In the genomic region with DNA sequence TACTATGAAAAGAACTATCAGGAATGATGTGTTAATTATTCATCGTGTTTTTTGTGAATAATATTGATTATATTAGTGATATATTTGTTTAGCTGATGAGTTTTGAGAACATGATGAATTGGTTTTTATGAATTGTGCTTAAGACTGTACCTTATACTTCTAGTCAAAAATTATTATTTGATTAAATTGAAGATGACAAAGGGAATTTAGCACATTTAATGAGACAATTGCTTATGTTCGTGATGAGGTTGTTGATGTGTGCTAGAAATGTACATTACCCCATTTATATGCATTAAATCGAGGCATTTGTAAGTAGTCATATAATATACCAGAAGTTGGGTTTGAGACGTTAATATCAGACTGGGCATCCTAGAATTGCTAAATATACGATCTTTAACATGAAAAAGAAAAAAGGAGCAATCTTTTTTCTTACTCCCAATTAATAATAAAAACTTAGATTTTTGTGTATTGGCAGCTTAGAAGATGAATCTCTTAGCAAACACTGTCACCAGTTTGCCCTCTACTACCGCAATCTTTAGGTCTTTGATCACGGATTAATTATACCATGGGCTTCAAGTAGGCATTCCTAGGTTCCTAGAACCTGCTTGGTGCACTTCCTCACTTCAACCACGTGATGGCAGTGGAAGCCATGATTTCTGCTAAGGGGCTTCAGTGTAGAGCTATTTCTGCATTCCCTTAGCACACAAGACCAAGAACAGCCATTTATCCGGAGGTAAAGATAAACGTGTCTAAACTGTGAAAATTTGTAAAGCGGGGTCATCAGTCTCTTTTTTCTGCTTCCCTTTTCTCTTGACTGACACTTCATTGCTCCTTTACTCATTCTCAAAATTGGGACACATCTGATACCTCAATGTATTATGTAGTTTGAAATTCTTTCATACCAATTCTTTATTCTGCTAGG, we compare ENCODE assay signal across 8 cellular contexts. TPM values are rescaled to one million over a fixed set of nuclear protein-coding genes. Genes with fewer than 3 reads are reported as not detected.
DNase-seq lines count a peak whose midpoint lies in the region; ATAC-seq and TF ChIP-seq lines count a peak whose summit lies in the region.

No MANE protein-coding gene starts in this region.

- peaks cover 4% of the 10 kb centered on the region for H3K4me1 ChIP-seq in colonic mucosa

- H3K27me3 ChIP-seq in colonic mucosa = no peaks in the 10 kb centered on the region

- H3K9ac ChIP-seq in colonic mucosa (ENCODE audit: low read depth in 2 of 2, low read length in 2 of 2) = peak overlapping the region in 1 of 2 donors; percentile 49

- DNase-seq in DMS53 (lab: John Stamatoyannopoulos, UW) = peak; percentile 91
- peak; percentile 79 for DNase-seq in NCI-H2196 (lab: John Stamatoyannopoulos, UW; ENCODE audit: unreplicated experiment)
- peak; percentile 62 for DNase-seq in colonic mucosa
- DNase-seq in kidney tubule cell (ENCODE audit: low spot score) = peak; percentile 87
- DNase-seq in stimulated activated CD4-positive, alpha-beta T cell treated with anti-CD3 and anti-CD28 coated beads, Interleukin-1b, Interleukin-23, amount 100 ng/mL, for 24 hours (ENCODE audit: low read depth in 4 of 4, low spot score in 1 of 4) = peak; percentile 12 to 37 (median 23)

- H3K4me3 ChIP-seq in colonic mucosa = peak overlapping the region; percentile 90

- H3K27ac ChIP-seq in VCaP (peak overlapping the region; percentile 94; the same call in 1 of the 2 replicates), colonic mucosa (no peak overlapping the region)

- H3K9me3 ChIP-seq in colonic mucosa = no peaks in the 10 kb centered on the region

- H3K36me3 ChIP-seq in colonic mucosa = no peaks in the 10 kb centered on the region

- intact Hi-C loops in colonic mucosa (cut with DNase I) = loop anchor here (5.0 kb wide), 1 partner anchor 135 kb away; a partner anchor contains a TSS

- ATAC-seq in HG03108 (IDR thresholded peaks at IDR 0.05; ENCODE audit: unreplicated experiment) (peak; percentile 40), GM19023 (IDR thresholded peaks at IDR 0.05; ENCODE audit: unreplicated experiment) (no peak)

- TF ChIP-seq CTCF in VCaP (conservative IDR thresholded peaks at IDR 0.05) = peak; percentile 94
- TF ChIP-seq CTCF in colonic mucosa (IDR thresholded peaks at IDR 0.05) = peak; percentile 96

RNA-seq across cellular contexts. Expression of a gene that starts 1.6 kb away (rescaled TPM):
- 10 to 100 TPM; 29.1 to 36.3 TPM for total RNA-seq in colonic mucosa

RNA-seq across cellular contexts. Expression of a gene that starts 20.8 kb away (rescaled TPM):
- total RNA-seq in colonic mucosa = 10 to 100 TPM in 1 of 2 donors, 1 to 10 TPM in 1; 7.3 to 13.5 TPM

Comparison
In these comparisons a context has a peak if more than half of its experiments do, and no peak if none do; other contexts are left out.
1. DNase-seq: peak in every context shown above with its lines; median percentile 91 in DMS53; 87 in kidney tubule cell; 79 in NCI-H2196; 62 in colonic mucosa; 23 in stimulated activated CD4-positive, alpha-beta T cell treated with anti-CD3 and anti-CD28 coated beads, Interleukin-1b, Interleukin-23, amount 100 ng/mL, for 24 hours.